ENCODE assay signal across 10 cellular contexts in the genomic region with DNA sequence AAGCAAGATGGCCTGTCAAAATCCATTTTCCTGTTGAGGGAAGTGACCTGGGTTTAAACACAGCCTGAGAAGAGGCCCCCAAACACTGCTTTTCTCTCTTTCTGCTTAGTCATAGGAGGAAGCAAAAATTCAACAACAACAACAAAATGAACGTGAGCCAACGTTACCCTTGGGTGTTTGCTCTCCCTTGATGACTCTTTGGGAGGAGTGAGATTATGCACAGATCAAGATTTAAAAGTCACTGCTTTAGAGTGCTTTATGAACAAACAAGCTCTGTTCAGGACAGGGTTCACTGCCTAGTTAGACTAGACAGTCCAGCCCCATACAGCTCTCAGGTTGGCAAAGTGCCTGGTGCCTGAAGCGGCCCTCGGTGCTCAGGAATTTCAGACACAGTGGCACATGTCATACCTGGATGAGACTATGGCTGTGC. TPM values are rescaled to one million over a fixed set of nuclear protein-coding genes. Genes with fewer than 3 reads are reported as not detected.
DNase-seq lines count a peak whose midpoint lies in the region; ATAC-seq and TF ChIP-seq lines count a peak whose summit lies in the region.
"Had no signal": no experiment of that assay in that cellular context is flagged by ENCODE, and none has a peak within 500 bp of the region (broad histone marks: within the 10 kb centered on the region; RNA-seq: fewer than 3 reads in every experiment).

No MANE protein-coding gene starts in this region.

- ATAC-seq in GM18858 (IDR thresholded peaks at IDR 0.05; ENCODE audit: unreplicated experiment) (no peak), GM19455 (IDR thresholded peaks at IDR 0.05; ENCODE audit: unreplicated experiment) (no peak), HG02623 (IDR thresholded peaks at IDR 0.05; ENCODE audit: unreplicated experiment) (no peak)
- ATAC-seq: gastrocnemius medialis had no signal

- H4K20me1 ChIP-seq in osteoblast (ENCODE audit: insufficient read depth, low read length): no peaks in the 10 kb centered on the region

- H3K4me3 ChIP-seq in SK-N-MC: no peak overlapping the region
- H3K4me3 ChIP-seq in osteoblast (ENCODE audit: insufficient read depth, low read length): no peak overlapping the region
- H3K4me3 ChIP-seq: gastrocnemius medialis had no signal

- no peaks in the 10 kb centered on the region for H3K79me2 ChIP-seq in osteoblast (ENCODE audit: insufficient read depth, low read length)

- no peaks in the 10 kb centered on the region for H3K27me3 ChIP-seq in osteoblast (ENCODE audit: insufficient read depth, low read length)
- H3K27me3 ChIP-seq: gastrocnemius medialis had no signal

- H3K36me3 ChIP-seq in SK-N-MC (ENCODE audit: insufficient read depth, low read length) (peaks cover 15% of the 10 kb centered on the region; the same call in 1 of the 2 replicates), osteoblast (ENCODE audit: insufficient read depth, low read length) (peaks cover 21% of the 10 kb centered on the region)

- H3K4me1 ChIP-seq in osteoblast (ENCODE audit: insufficient read depth, low read length): no peaks in the 10 kb centered on the region
- H3K4me1 ChIP-seq: gastrocnemius medialis had no signal

- no peak overlapping the region for H3K9ac ChIP-seq in SK-N-MC (ENCODE audit: insufficient read length)

- no peak overlapping the region for H3K4me2 ChIP-seq in osteoblast (ENCODE audit: insufficient read depth, low read length)

- H3K27ac ChIP-seq in SK-N-MC: peak overlapping the region; percentile 54; the same call in 1 of the 2 replicates
- H3K27ac ChIP-seq in epithelial cell of prostate: peak overlapping the region; percentile 75
- no peak overlapping the region for H3K27ac ChIP-seq in osteoblast (ENCODE audit: low read depth, low read length)
- H3K27ac ChIP-seq: gastrocnemius medialis had no signal

- no peak overlapping the region for H2AFZ ChIP-seq in osteoblast (ENCODE audit: low read length)

- DNase-seq in HPDE6-E6E7 (ENCODE audit: extremely low spot score) (peak; percentile 23), SK-N-MC (ENCODE audit: low read depth, low spot score) (no peak), epithelial cell of prostate (ENCODE audit: low read depth, low spot score) (peak; percentile 84), osteoblast (ENCODE audit: insufficient read length, low spot score, missing footprints) (peak; percentile 54)
- DNase-seq: gastrocnemius medialis had no signal

- no peaks in the 10 kb centered on the region for H3K9me3 ChIP-seq in SK-N-MC (ENCODE audit: low read depth, low read length)
- H3K9me3 ChIP-seq in osteoblast (ENCODE audit: low read depth, low read length): no peaks in the 10 kb centered on the region
- H3K9me3 ChIP-seq: gastrocnemius medialis had no signal

- TF ChIP-seq CTCF in osteoblast (IDR thresholded peaks at IDR 0.05; ENCODE audit: extremely low read depth, low read depth, low read length): no peak

RNA-seq across cellular contexts. Expression of a gene that starts 38.9 kb away (rescaled TPM):
- 7.6 and 8.0 TPM in 2 replicates for total RNA-seq in osteoblast

RNA-seq across cellular contexts. Expression of a gene that starts 45.1 kb away (rescaled TPM):
- total RNA-seq in osteoblast: not detected in 2 replicates
- total RNA-seq: gastrocnemius medialis, OCI-LY7, right cardiac atrium had no signal
